ENCODE assay signal across 12 cellular contexts in genomic region chr1:9363061-9363471, GRCh38.
DNase-seq lines count a peak whose midpoint lies in the region; ATAC-seq and TF ChIP-seq lines count a peak whose summit lies in the region.
"Had no signal": no experiment of that assay in that cellular context is flagged by ENCODE, and none has a peak within 500 bp of the region (broad histone marks: within the 10 kb centered on the region; RNA-seq: fewer than 3 reads in every experiment).

No MANE protein-coding gene starts in this region.

- H3K36me3 ChIP-seq in prostate gland = no peaks in the 10 kb centered on the region

- no peak for TF ChIP-seq POLR2A in prostate gland (IDR thresholded peaks at IDR 0.05)

- H3K4me3 ChIP-seq in prostate gland = no peak overlapping the region

- no peaks in the 10 kb centered on the region for H3K27me3 ChIP-seq in prostate gland (replicated peaks; ENCODE audit: insufficient read depth)

- no peaks in the 10 kb centered on the region for H3K4me1 ChIP-seq in prostate gland (replicated peaks)

- DNase-seq in NAMALWA (ENCODE audit: low spot score) (peak; percentile 29), chondrocyte (ENCODE audit: low spot score) (no peak), midbrain (lab: John Stamatoyannopoulos, UW) (peak; percentile 79), prostate gland (ENCODE audit: low spot score) (no peak)
- DNase-seq in activated T-cell treated with anti-CD3 and anti-CD28 coated beads, Interleukin-2, amount 50 U/mL, for 1 hour = no peak
- DNase-seq: activated CD4-positive, alpha-beta memory T cell treated with anti-CD3 and anti-CD28 coated beads for 36 hours; HCEC 1CT; islet precursor cell had no signal

- peaks cover 46% of the 10 kb centered on the region for H3K36me3 Mint-ChIP-seq in chondrocyte (ENCODE audit: low read depth)
- H3K36me3 Mint-ChIP-seq in stimulated activated memory B cell treated with anti-CD40 and anti-IgM and Interleukin-4, amounts not matched to agents 10 μg/mL and 1 μg/mL and 100 μg/mL, for 72 hours = no peaks in the 10 kb centered on the region
- H3K36me3 Mint-ChIP-seq: activated CD4-positive, alpha-beta memory T cell treated with anti-CD3 and anti-CD28 coated beads for 36 hours had no signal

- no peak overlapping the region for H3K4me3 Mint-ChIP-seq in chondrocyte (ENCODE audit: unreplicated experiment)
- no peak overlapping the region for H3K4me3 Mint-ChIP-seq in stimulated activated memory B cell treated with anti-CD40 and anti-IgM and Interleukin-4, amounts not matched to agents 10 μg/mL and 1 μg/mL and 100 μg/mL, for 72 hours
- H3K4me3 Mint-ChIP-seq: activated CD4-positive, alpha-beta memory T cell treated with anti-CD3 and anti-CD28 coated beads for 36 hours had no signal

- intact Hi-C loops in prostate gland (cut with DNase I) = no loop called here

- peak overlapping the region; percentile 85 for H3K27ac Mint-ChIP-seq in chondrocyte (ENCODE audit: unreplicated experiment)
- peak overlapping the region; percentile 65 for H3K27ac Mint-ChIP-seq in stimulated activated memory B cell treated with anti-CD40 and anti-IgM and Interleukin-4, amounts not matched to agents 10 μg/mL and 1 μg/mL and 100 μg/mL, for 72 hours
- H3K27ac Mint-ChIP-seq: activated CD4-positive, alpha-beta memory T cell treated with anti-CD3 and anti-CD28 coated beads for 36 hours had no signal

- no peak for ATAC-seq in stimulated activated memory B cell treated with anti-CD40 and anti-IgM and Interleukin-4, amounts not matched to agents 10 μg/mL and 1 μg/mL and 100 μg/mL, for 72 hours
- ATAC-seq in GM21737 (IDR thresholded peaks at IDR 0.05; ENCODE audit: unreplicated experiment) (no peak), GM21390 (IDR thresholded peaks at IDR 0.05; ENCODE audit: unreplicated experiment) (no peak)

- WGBS in prostate gland = 84% methylated on average over 8 of the region's 8 CpGs

- H3K4me1 Mint-ChIP-seq in chondrocyte (ENCODE audit: low read depth) = peaks cover 76% of the 10 kb centered on the region
- peaks cover 17% of the 10 kb centered on the region for H3K4me1 Mint-ChIP-seq in stimulated activated memory B cell treated with anti-CD40 and anti-IgM and Interleukin-4, amounts not matched to agents 10 μg/mL and 1 μg/mL and 100 μg/mL, for 72 hours

- H3K9me3 ChIP-seq in prostate gland = no peaks in the 10 kb centered on the region

- H3K9me3 Mint-ChIP-seq in chondrocyte (ENCODE audit: low read depth) = no peaks in the 10 kb centered on the region
- no peaks in the 10 kb centered on the region for H3K9me3 Mint-ChIP-seq in stimulated activated memory B cell treated with anti-CD40 and anti-IgM and Interleukin-4, amounts not matched to agents 10 μg/mL and 1 μg/mL and 100 μg/mL, for 72 hours
- H3K9me3 Mint-ChIP-seq: activated CD4-positive, alpha-beta memory T cell treated with anti-CD3 and anti-CD28 coated beads for 36 hours had no signal

- no peak for TF ChIP-seq CTCF in chondrocyte (IDR thresholded peaks at IDR 0.05)
- no peak for TF ChIP-seq CTCF in prostate gland (IDR thresholded peaks at IDR 0.05)

- H3K27ac ChIP-seq in prostate gland = no peak overlapping the region
- H3K27ac ChIP-seq: C4-2B had no signal

- no peaks in the 10 kb centered on the region for H3K27me3 Mint-ChIP-seq in chondrocyte (ENCODE audit: low read depth)
- no peaks in the 10 kb centered on the region for H3K27me3 Mint-ChIP-seq in stimulated activated memory B cell treated with anti-CD40 and anti-IgM and Interleukin-4, amounts not matched to agents 10 μg/mL and 1 μg/mL and 100 μg/mL, for 72 hours
- H3K27me3 Mint-ChIP-seq: activated CD4-positive, alpha-beta memory T cell treated with anti-CD3 and anti-CD28 coated beads for 36 hours had no signal

Comparison
In these comparisons a context has a peak if more than half of its experiments do, and no peak if none do; other contexts are left out.
1. DNase-seq: peak in NAMALWA (single experiment) and midbrain (single experiment); none in chondrocyte (single experiment), prostate gland (single experiment) and activated T-cell treated with anti-CD3 and anti-CD28 coated beads, Interleukin-2, amount 50 U/mL, for 1 hour (single experiment).